ENCODE assay signal across 1 cellular context in the genomic region with DNA sequence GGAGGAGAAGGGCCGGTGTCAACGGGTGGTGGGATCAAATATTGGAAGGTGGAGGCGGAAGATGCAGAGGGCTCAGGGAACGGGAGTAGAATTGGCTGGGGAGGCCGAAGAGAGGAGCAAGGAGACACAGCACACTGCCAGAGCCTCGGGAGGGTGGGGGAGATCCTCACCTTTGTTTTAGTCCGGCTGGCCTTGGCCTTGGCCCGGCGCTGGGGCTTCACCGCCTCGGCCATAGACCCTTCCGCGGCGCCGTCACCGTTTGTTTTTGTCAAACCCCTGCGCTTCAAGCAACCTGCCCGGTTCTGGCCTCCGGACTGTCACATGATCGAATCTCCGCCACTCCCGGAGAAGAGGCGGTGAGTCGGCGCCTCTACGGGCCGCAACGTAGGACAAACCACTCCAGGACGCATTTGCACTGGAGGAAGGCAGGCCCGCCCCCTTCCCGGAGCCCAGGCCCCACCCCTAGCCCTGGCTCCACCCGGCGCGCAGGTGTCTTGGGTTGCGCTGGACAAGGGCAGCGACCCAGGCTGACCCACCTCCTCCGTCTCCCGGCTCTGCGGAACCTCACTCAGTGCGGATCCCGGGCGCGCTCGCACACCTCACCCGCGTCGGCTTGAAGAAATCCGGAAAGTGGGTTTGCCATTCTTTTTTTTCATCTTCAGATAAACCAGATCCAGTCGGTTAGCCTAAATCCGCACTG.
TF ChIP-seq lines count a peak whose summit lies in the region.

Gene EPG5 (minus strand): TSS at position 323 of the 700 bp plus-strand sequence. CDS start 90 bp downstream, at position 233.

TF ChIP-seq in HepG2, 621 proteins besides CTCF, POLR2A, EP300 and RAD21 (continued from another document and continues in another):
- TF ChIP-seq, protein P1, sequence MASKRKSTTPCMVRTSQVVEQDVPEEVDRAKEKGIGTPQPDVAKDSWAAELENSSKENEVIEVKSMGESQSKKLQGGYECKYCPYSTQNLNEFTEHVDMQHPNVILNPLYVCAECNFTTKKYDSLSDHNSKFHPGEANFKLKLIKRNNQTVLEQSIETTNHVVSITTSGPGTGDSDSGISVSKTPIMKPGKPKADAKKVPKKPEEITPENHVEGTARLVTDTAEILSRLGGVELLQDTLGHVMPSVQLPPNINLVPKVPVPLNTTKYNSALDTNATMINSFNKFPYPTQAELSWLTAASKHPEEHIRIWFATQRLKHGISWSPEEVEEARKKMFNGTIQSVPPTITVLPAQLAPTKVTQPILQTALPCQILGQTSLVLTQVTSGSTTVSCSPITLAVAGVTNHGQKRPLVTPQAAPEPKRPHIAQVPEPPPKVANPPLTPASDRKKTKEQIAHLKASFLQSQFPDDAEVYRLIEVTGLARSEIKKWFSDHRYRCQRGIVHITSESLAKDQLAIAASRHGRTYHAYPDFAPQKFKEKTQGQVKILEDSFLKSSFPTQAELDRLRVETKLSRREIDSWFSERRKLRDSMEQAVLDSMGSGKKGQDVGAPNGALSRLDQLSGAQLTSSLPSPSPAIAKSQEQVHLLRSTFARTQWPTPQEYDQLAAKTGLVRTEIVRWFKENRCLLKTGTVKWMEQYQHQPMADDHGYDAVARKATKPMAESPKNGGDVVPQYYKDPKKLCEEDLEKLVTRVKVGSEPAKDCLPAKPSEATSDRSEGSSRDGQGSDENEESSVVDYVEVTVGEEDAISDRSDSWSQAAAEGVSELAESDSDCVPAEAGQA (IDR thresholded peaks at IDR 0.05; ENCODE audit: low read depth), result 0 out of 2 replicates have a peak, but pooled peaks have one; percentile 31
- TF ChIP-seq, protein P1 (CRISPR knock-in tag; IDR thresholded peaks at IDR 0.05; ENCODE audit: borderline replicate concordance), result no peak
- TF ChIP-seq, protein P2, sequence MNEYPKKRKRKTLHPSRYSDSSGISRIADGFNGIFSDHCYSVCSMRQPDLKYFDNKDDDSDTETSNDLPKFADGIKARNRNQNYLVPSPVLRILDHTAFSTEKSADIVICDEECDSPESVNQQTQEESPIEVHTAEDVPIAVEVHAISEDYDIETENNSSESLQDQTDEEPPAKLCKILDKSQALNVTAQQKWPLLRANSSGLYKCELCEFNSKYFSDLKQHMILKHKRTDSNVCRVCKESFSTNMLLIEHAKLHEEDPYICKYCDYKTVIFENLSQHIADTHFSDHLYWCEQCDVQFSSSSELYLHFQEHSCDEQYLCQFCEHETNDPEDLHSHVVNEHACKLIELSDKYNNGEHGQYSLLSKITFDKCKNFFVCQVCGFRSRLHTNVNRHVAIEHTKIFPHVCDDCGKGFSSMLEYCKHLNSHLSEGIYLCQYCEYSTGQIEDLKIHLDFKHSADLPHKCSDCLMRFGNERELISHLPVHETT (CRISPR knock-in tag; conservative IDR thresholded peaks at IDR 0.05), result no peak
- TF ChIP-seq ZNF562 (CRISPR knock-in tag; IDR thresholded peaks at IDR 0.05; ENCODE audit: borderline replicate concordance) (no peak), ZMYM2 (CRISPR knock-in tag; IDR thresholded peaks at IDR 0.05) (no peak; the same call in 1 of the 2 replicates), FIP1L1 (IDR thresholded peaks at IDR 0.05; ENCODE audit: borderline replicate concordance, insufficient read depth, low read depth, low read length) (no peak), IKZF4 (CRISPR knock-in tag; IDR thresholded peaks at IDR 0.05; ENCODE audit: borderline replicate concordance, low read depth, not compliant biosample characterization) (no peak), EED (CRISPR knock-in tag; IDR thresholded peaks at IDR 0.05) (no peak), SP1 (IDR thresholded peaks at IDR 0.05) (no peak), SP1 (CRISPR knock-in tag; IDR thresholded peaks at IDR 0.05) (peak; percentile 92), SP140L (CRISPR knock-in tag; IDR thresholded peaks at IDR 0.05; ENCODE audit: borderline replicate concordance) (no peak), ZNF547 (CRISPR knock-in tag; IDR thresholded peaks at IDR 0.05) (no peak), NFE2 (CRISPR knock-in tag; IDR thresholded peaks at IDR 0.05) (no peak), ZNF317 (CRISPR knock-in tag; IDR thresholded peaks at IDR 0.05) (peak; percentile 56), ZNF282 (IDR thresholded peaks at IDR 0.05; ENCODE audit: partially characterized antibody) (no peak), ZBTB34 (CRISPR knock-in tag; IDR thresholded peaks at IDR 0.05) (no peak), IRX3 (CRISPR knock-in tag; IDR thresholded peaks at IDR 0.05; ENCODE audit: borderline replicate concordance, low read depth) (no peak), ZNF431 (CRISPR knock-in tag; IDR thresholded peaks at IDR 0.05; ENCODE audit: borderline replicate concordance, low read depth) (peak; percentile 29), SALL2 (CRISPR knock-in tag; IDR thresholded peaks at IDR 0.05) (no peak), ZBTB42 (CRISPR knock-in tag; IDR thresholded peaks at IDR 0.05) (no peak), DNMT3B (CRISPR knock-in tag; conservative IDR thresholded peaks at IDR 0.05) (no peak), ZNF792 (CRISPR knock-in tag; IDR thresholded peaks at IDR 0.05) (peak; percentile 40; the same call in 1 of the 2 replicates), ZHX1 (CRISPR knock-in tag; IDR thresholded peaks at IDR 0.05; ENCODE audit: low read depth) (no peak), NCOA1 (CRISPR knock-in tag; IDR thresholded peaks at IDR 0.05) (no peak), SOX5 (CRISPR knock-in tag; IDR thresholded peaks at IDR 0.05; ENCODE audit: borderline replicate concordance) (peak; percentile 47; the same call in 1 of the 2 replicates), ZNF615 (CRISPR knock-in tag; IDR thresholded peaks at IDR 0.05; ENCODE audit: borderline replicate concordance) (no peak), ZNF335 (CRISPR knock-in tag; IDR thresholded peaks at IDR 0.05) (no peak; the same call in 1 of the 2 replicates), ZNF550 (CRISPR knock-in tag; IDR thresholded peaks at IDR 0.05; ENCODE audit: borderline replicate concordance) (no peak), GPN1 (CRISPR knock-in tag; IDR thresholded peaks at IDR 0.05; ENCODE audit: borderline replicate concordance) (no peak), ZEB1 (IDR thresholded peaks at IDR 0.05; ENCODE audit: insufficient replicate concordance, low read depth) (peak; percentile 64), HNRNPLL (IDR thresholded peaks at IDR 0.05; ENCODE audit: low read depth, low read length, poor library complexity, severe bottlenecking) (peak; percentile 91), MXI1 (IDR thresholded peaks at IDR 0.05; ENCODE audit: borderline replicate concordance, low read depth, low read length) (peak; percentile 68; the same call in 1 of the 3 replicates), ZNF350 (CRISPR knock-in tag; IDR thresholded peaks at IDR 0.05; ENCODE audit: borderline replicate concordance, low read depth) (peak; percentile 70), ZNF205 (CRISPR knock-in tag; IDR thresholded peaks at IDR 0.05) (no peak), PITX1 (CRISPR knock-in tag; IDR thresholded peaks at IDR 0.05) (no peak), ISX (CRISPR knock-in tag; conservative IDR thresholded peaks at IDR 0.05) (no peak), ZNF773 (CRISPR knock-in tag; IDR thresholded peaks at IDR 0.05; ENCODE audit: borderline replicate concordance) (no peak), ZNF543 (CRISPR knock-in tag; IDR thresholded peaks at IDR 0.05) (no peak), NR2F2 (IDR thresholded peaks at IDR 0.05; ENCODE audit: borderline replicate concordance, low read depth) (no peak), ZZZ3 (CRISPR knock-in tag; IDR thresholded peaks at IDR 0.05; ENCODE audit: borderline replicate concordance) (peak; percentile 80; the same call in 1 of the 2 replicates), MBD4 (IDR thresholded peaks at IDR 0.05; ENCODE audit: borderline replicate concordance, low read length) (no peak), ZNF3 (CRISPR knock-in tag; IDR thresholded peaks at IDR 0.05) (no peak), JUND (CRISPR knock-in tag; IDR thresholded peaks at IDR 0.05) (peak; percentile 55; the same call in 1 of the 2 replicates), SETDB1 (CRISPR knock-in tag; IDR thresholded peaks at IDR 0.05; ENCODE audit: borderline replicate concordance) (no peak), NFRKB (IDR thresholded peaks at IDR 0.05) (no peak), MLLT10 (CRISPR knock-in tag; IDR thresholded peaks at IDR 0.05) (no peak), ZNF33A (CRISPR knock-in tag; IDR thresholded peaks at IDR 0.05; ENCODE audit: borderline replicate concordance) (0 out of 2 replicates have a peak, but pooled peaks have one; percentile 33)
- TF ChIP-seq, protein P3, sequence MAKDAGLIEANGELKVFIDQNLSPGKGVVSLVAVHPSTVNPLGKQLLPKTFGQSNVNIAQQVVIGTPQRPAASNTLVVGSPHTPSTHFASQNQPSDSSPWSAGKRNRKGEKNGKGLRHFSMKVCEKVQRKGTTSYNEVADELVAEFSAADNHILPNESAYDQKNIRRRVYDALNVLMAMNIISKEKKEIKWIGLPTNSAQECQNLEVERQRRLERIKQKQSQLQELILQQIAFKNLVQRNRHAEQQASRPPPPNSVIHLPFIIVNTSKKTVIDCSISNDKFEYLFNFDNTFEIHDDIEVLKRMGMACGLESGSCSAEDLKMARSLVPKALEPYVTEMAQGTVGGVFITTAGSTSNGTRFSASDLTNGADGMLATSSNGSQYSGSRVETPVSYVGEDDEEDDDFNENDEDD (CRISPR knock-in tag; IDR thresholded peaks at IDR 0.05; ENCODE audit: borderline replicate concordance), result peak; percentile 70; the same call in 1 of the 2 replicates
- TF ChIP-seq, protein P4, sequence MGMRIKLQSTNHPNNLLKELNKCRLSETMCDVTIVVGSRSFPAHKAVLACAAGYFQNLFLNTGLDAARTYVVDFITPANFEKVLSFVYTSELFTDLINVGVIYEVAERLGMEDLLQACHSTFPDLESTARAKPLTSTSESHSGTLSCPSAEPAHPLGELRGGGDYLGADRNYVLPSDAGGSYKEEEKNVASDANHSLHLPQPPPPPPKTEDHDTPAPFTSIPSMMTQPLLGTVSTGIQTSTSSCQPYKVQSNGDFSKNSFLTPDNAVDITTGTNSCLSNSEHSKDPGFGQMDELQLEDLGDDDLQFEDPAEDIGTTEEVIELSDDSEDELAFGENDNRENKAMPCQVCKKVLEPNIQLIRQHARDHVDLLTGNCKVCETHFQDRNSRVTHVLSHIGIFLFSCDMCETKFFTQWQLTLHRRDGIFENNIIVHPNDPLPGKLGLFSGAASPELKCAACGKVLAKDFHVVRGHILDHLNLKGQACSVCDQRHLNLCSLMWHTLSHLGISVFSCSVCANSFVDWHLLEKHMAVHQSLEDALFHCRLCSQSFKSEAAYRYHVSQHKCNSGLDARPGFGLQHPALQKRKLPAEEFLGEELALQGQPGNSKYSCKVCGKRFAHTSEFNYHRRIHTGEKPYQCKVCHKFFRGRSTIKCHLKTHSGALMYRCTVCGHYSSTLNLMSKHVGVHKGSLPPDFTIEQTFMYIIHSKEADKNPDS (CRISPR knock-in tag; IDR thresholded peaks at IDR 0.05), result no peak
- TF ChIP-seq, protein P5, sequence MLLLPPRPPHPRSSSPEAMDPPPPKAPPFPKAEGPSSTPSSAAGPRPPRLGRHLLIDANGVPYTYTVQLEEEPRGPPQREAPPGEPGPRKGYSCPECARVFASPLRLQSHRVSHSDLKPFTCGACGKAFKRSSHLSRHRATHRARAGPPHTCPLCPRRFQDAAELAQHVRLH (CRISPR knock-in tag; IDR thresholded peaks at IDR 0.05; ENCODE audit: borderline replicate concordance, low read depth), result peak; percentile 55; the same call in 1 of the 2 replicates
- TF ChIP-seq, protein P6, sequence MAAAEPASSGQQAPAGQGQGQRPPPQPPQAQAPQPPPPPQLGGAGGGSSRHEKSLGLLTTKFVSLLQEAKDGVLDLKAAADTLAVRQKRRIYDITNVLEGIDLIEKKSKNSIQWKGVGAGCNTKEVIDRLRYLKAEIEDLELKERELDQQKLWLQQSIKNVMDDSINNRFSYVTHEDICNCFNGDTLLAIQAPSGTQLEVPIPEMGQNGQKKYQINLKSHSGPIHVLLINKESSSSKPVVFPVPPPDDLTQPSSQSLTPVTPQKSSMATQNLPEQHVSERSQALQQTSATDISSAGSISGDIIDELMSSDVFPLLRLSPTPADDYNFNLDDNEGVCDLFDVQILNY (CRISPR knock-in tag; conservative IDR thresholded peaks at IDR 0.05), result no peak
